9 cellular contexts compared by ENCODE assay signal in the genomic region with DNA sequence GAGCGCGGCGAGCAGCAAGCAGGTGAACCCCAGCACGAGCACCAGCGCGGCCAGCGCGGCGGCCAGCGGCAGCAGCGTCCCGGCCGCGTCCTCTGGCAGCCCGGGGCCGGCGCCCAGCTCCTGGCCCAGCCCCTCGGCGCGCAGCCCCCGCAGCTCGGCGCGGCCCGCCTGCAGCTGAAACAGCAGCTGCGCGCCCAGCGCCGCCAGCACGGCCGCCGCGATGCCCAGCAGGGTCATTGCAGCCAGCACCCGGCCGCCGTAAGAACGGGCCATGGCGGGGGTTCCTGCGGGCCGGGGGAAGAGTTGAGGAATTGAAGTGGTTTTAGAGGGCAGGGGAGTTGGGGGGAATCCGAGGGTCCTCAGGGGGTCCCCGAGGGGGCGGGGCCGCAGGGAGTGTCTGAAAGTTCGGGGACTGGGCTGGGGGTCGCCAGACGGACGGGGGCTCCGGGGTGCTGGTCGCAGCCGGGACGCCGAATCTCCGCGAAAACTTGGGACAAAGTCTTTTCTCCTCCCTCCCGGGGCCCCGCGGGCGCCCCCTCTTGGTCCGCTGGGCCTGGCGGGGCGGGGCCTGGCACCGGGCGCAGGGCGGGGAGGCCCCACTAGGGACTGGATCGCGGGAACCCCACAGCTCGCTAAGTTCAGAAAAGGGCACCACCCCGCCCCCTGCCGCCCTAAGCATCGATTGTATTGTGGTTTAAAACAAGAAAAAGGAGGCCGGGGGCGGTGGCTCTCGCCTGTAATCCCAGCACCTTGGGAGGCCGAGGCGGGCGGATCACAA. TPM values are rescaled to one million over a fixed set of nuclear protein-coding genes. Genes with fewer than 3 reads are reported as not detected.
DNase-seq lines count a peak whose midpoint lies in the region; ATAC-seq and TF ChIP-seq lines count a peak whose summit lies in the region.
"Had no signal": no experiment of that assay in that cellular context is flagged by ENCODE, and none has a peak within 500 bp of the region (broad histone marks: within the 10 kb centered on the region; RNA-seq: fewer than 3 reads in every experiment).

A gene (minus strand): TSS at position 479 of the 778 bp plus-strand sequence. CDS start 206 bp downstream, at position 273.

- H3K27me3 Mint-ChIP-seq in stimulated activated naive B cell treated with anti-CD40 and anti-IgM and Interleukin-4, amounts not matched to agents 10 μg/mL and 1 μg/mL and 100 μg/mL, for 72 hours = peaks cover 22 to 37% of the 10 kb centered on the region in 2 donors

- peaks cover 5 to 15% of the 10 kb centered on the region in 2 donors for H3K4me1 Mint-ChIP-seq in stimulated activated naive B cell treated with anti-CD40 and anti-IgM and Interleukin-4, amounts not matched to agents 10 μg/mL and 1 μg/mL and 100 μg/mL, for 72 hours

- H3K27me3 ChIP-seq in WERI-Rb-1 (ENCODE audit: insufficient read depth, low read depth, severe bottlenecking) = no peaks in the 10 kb centered on the region
- peaks cover 7% of the 10 kb centered on the region for H3K27me3 ChIP-seq in lower lobe of right lung (ENCODE audit: low read depth)

- H3K36me3 ChIP-seq in WERI-Rb-1 (peaks cover 4% of the 10 kb centered on the region), lower lobe of right lung (no peaks in the 10 kb centered on the region)
- H3K36me3 ChIP-seq: neutrophil had no signal

- DNase-seq in AG10803 (ENCODE audit: low read depth) = no peak
- DNase-seq in HK-2 (ENCODE audit: unreplicated experiment) = peak; percentile 51
- DNase-seq in WERI-Rb-1 = no peak
- DNase-seq in cerebellar cortex (ENCODE audit: low spot score) = peak; percentile 34
- DNase-seq in lower lobe of right lung = peak; percentile 59
- peak; percentile 51 for DNase-seq in stimulated activated naive B cell treated with anti-CD40 and anti-IgM and Interleukin-4, amounts not matched to agents 10 μg/mL and 1 μg/mL and 100 μg/mL, for 72 hours
- DNase-seq in AML-193 (lab: John Stamatoyannopoulos, UW) = no peak

- H3K9me3 Mint-ChIP-seq in stimulated activated naive B cell treated with anti-CD40 and anti-IgM and Interleukin-4, amounts not matched to agents 10 μg/mL and 1 μg/mL and 100 μg/mL, for 72 hours = peaks cover 2% of the 10 kb centered on the region in 2 donors

- ATAC-seq in lower lobe of right lung (peak; percentile 79 to 80), GM21528 (IDR thresholded peaks at IDR 0.05; ENCODE audit: low FRiP score, unreplicated experiment) (no peak)
- ATAC-seq in stimulated activated naive B cell treated with anti-CD40 and anti-IgM and Interleukin-4, amounts not matched to agents 10 μg/mL and 1 μg/mL and 100 μg/mL, for 72 hours (replicated peaks) = peak; percentile 80 to 82

- H3K4me1 ChIP-seq in lower lobe of right lung = peaks cover 8% of the 10 kb centered on the region

- peak within 1 kb of the TSS; percentile 63 to 72 for H3K4me3 Mint-ChIP-seq in stimulated activated naive B cell treated with anti-CD40 and anti-IgM and Interleukin-4, amounts not matched to agents 10 μg/mL and 1 μg/mL and 100 μg/mL, for 72 hours

- intact Hi-C loops in lower lobe of right lung (cut with DNase I) = no loop called here

- H3K27ac ChIP-seq in WERI-Rb-1 (no peak within 1 kb of the TSS), lower lobe of right lung (no peak within 1 kb of the TSS)
- H3K27ac ChIP-seq: neutrophil had no signal

- H3K9me3 ChIP-seq in WERI-Rb-1 (ENCODE audit: severe bottlenecking) (no peaks in the 10 kb centered on the region), lower lobe of right lung (no peaks in the 10 kb centered on the region)
- H3K9me3 ChIP-seq: neutrophil had no signal

- H3K36me3 Mint-ChIP-seq in stimulated activated naive B cell treated with anti-CD40 and anti-IgM and Interleukin-4, amounts not matched to agents 10 μg/mL and 1 μg/mL and 100 μg/mL, for 72 hours = peaks cover 2 to 3% of the 10 kb centered on the region in 2 donors

- H3K27ac Mint-ChIP-seq in stimulated activated naive B cell treated with anti-CD40 and anti-IgM and Interleukin-4, amounts not matched to agents 10 μg/mL and 1 μg/mL and 100 μg/mL, for 72 hours = no peak within 1 kb of the TSS

- TF ChIP-seq CTCF in AG10803 (conservative IDR thresholded peaks at IDR 0.05; ENCODE audit: low read length) (peak; percentile 41), WERI-Rb-1 (IDR thresholded peaks at IDR 0.05; ENCODE audit: low read depth, low read length) (0 out of 2 replicates have a peak, but pooled peaks have one; percentile 9), lower lobe of right lung (IDR thresholded peaks at IDR 0.05) (peak; percentile 56)

- peak within 1 kb of the TSS; percentile 42 for H3K4me3 ChIP-seq in AG10803 (ENCODE audit: low read length)
- H3K4me3 ChIP-seq in WERI-Rb-1 (ENCODE audit: low read depth, low read length) = no peak within 1 kb of the TSS
- peak within 1 kb of the TSS; percentile 49 for H3K4me3 ChIP-seq in lower lobe of right lung

RNA-seq across cellular contexts. Expression of the gene that starts here (rescaled TPM):
- total RNA-seq in lower lobe of right lung = not detected

Comparison
In these comparisons a context has a peak if more than half of its experiments do, and no peak if none do; other contexts are left out.
1. Peak in DNase-seq, ATAC-seq and H3K4me3 ChIP-seq in lower lobe of right lung; RNA of the gene not detected or under 1 TPM.
2. DNase-seq: peak in HK-2 (single experiment), cerebellar cortex (single experiment) and stimulated activated naive B cell treated with anti-CD40 and anti-IgM and Interleukin-4, amounts not matched to agents 10 μg/mL and 1 μg/mL and 100 μg/mL, for 72 hours (single experiment); none in AG10803 (single experiment), WERI-Rb-1 (single experiment) and AML-193 (0 of 2).
3. Peak in every context shown above with its lines, with median percentiles within 50 percentile points of each other: CTCF ChIP-seq.